10 cellular contexts compared by ENCODE assay signal in the genomic region with DNA sequence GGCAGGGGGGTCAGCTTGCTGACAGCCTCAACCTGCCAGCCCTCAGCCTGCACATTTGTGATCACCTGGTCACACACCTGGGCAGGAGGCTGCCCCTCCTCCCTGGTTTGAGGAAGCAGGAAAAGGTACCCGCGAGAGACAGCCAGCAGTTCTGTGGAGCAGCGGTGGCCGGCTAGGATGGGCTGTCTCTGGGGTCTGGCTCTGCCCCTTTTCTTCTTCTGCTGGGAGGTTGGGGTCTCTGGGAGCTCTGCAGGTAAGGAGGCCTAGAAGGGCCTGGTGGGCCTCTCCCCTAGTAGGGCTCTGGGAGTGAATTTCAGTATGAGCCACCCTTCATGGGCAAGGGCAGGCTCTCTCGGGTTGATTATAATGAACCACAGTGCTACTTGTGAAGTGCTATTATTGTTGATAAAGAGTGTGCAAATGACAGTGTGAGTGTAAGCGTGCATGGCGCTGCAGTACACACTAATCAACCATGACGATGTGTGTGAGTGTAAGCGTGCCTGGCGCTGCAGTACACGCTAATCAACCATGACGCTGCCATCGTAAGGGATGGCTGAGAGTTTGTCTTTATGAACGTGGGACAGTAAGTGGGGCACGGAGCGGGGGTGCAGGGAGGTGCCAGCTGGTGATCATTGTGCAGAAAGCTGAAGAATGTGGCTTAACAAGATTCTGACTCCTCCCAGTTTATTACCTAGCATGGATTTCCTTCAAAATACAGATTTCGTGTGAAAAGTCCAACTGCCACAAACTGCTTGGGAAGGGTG. TPM values are rescaled to one million over a fixed set of nuclear protein-coding genes. Genes with fewer than 3 reads are reported as not detected.
DNase-seq lines count a peak whose midpoint lies in the region; ATAC-seq, FAIRE-seq and TF ChIP-seq lines count a peak whose summit lies in the region.
"Not testable (repeated sequence)": the region's sequence is repeated elsewhere in the genome, so short reads cannot be mapped to it uniquely, and the experiment has no call there.
"Had no signal": no experiment of that assay in that cellular context is flagged by ENCODE, and none has a peak within 500 bp of the region (broad histone marks: within the 10 kb centered on the region; RNA-seq: fewer than 3 reads in every experiment).

A gene with protein sequence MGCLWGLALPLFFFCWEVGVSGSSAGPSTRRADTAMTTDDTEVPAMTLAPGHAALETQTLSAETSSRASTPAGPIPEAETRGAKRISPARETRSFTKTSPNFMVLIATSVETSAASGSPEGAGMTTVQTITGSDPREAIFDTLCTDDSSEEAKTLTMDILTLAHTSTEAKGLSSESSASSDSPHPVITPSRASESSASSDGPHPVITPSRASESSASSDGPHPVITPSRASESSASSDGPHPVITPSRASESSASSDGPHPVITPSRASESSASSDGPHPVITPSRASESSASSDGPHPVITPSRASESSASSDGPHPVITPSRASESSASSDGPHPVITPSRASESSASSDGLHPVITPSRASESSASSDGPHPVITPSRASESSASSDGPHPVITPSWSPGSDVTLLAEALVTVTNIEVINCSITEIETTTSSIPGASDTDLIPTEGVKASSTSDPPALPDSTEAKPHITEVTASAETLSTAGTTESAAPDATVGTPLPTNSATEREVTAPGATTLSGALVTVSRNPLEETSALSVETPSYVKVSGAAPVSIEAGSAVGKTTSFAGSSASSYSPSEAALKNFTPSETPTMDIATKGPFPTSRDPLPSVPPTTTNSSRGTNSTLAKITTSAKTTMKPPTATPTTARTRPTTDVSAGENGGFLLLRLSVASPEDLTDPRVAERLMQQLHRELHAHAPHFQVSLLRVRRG (plus strand): TSS at position 148 of the 764 bp plus-strand sequence. CDS start 30 bp downstream, at position 178.

- H2AK5ac ChIP-seq in H9 (ENCODE audit: insufficient read length, low read length) = not testable (repeated sequence)

- H3K56ac ChIP-seq in H9 (ENCODE audit: insufficient read length, low read depth, low read length) = not testable (repeated sequence)

- H2BK15ac ChIP-seq in H9 (ENCODE audit: low read depth, low read length) = not testable (repeated sequence)

- H3K27ac Mint-ChIP-seq in H9; activated CD8-positive, alpha-beta memory T cell treated with anti-CD3 and anti-CD28 coated beads, Interleukin-2, amount 10 ng/mL, durations not matched to agents 7 days and 5 days: not testable (repeated sequence)
- peak within 1 kb of the TSS; percentile 39 for H3K27ac Mint-ChIP-seq in progenitor cell of endocrine pancreas

- not testable (repeated sequence) for H3K27me3 ChIP-seq in H9 (ENCODE audit: insufficient read depth, low read length); lung (ENCODE audit: control insufficient read depth, insufficient read depth); thymus (ENCODE audit: control insufficient read depth, insufficient read depth)
- H3K27me3 ChIP-seq in bronchial epithelial cell (ENCODE audit: control insufficient read depth, insufficient read depth, low read length) = peaks cover 12% of the 10 kb centered on the region

- H3K9me3 ChIP-seq in H9 (ENCODE audit: control insufficient read depth, low read depth, low read length); lung (ENCODE audit: control insufficient read depth in 2 of 2, insufficient read depth in 1 of 2, low read length in 1 of 2); thymus (ENCODE audit: control insufficient read depth): not testable (repeated sequence)

- not testable (repeated sequence) for DNase-seq in H9; activated CD8-positive, alpha-beta memory T cell treated with anti-CD3 and anti-CD28 coated beads, Interleukin-2, amount 10 ng/mL, durations not matched to agents 7 days and 5 days; bronchial epithelial cell (ENCODE audit: low read depth); lung (ENCODE audit: low spot score); progenitor cell of endocrine pancreas (ENCODE audit: low spot score, unreplicated experiment)
- DNase-seq in cardiac septum (ENCODE audit: low spot score) = peak; percentile 76

- not testable (repeated sequence) for H3K14ac ChIP-seq in H9 (ENCODE audit: insufficient read depth, low read length)

- not testable (repeated sequence) for H3K4me2 ChIP-seq in H9 (ENCODE audit: insufficient read depth, insufficient read length, low read length)

- peak within 1 kb of the TSS; percentile 34 for H3K18ac ChIP-seq in H9 (ENCODE audit: insufficient read length, low read depth, low read length)

- H4K20me1 ChIP-seq in H9 (ENCODE audit: control insufficient read depth, insufficient read depth, insufficient read length) = not testable (repeated sequence)

- no CpG with 5 or more reads among the region's 17 CpGs for WGBS in H9 (ENCODE audit: extremely low coverage, insufficient read length, low lambda C conversion rate)
- 56 to 60% methylated on average over 11 to 13 of the region's 17 CpGs for WGBS in lung, 2 donors
- WGBS in thymus = 81% methylated on average over 13 of the region's 17 CpGs

- H3K79me2 ChIP-seq in H9 (ENCODE audit: insufficient read depth, low read length) = not testable (repeated sequence)

- not testable (repeated sequence) for H2AFZ ChIP-seq in H9 (ENCODE audit: low read length)

- not testable (repeated sequence) for H2BK20ac ChIP-seq in H9 (ENCODE audit: low read depth, low read length, poor library complexity, severe bottlenecking)

- H3K4me3 ChIP-seq in bronchial epithelial cell (ENCODE audit: low read depth, low read length) = peak within 1 kb of the TSS; percentile 10
- H3K4me3 ChIP-seq in lung; thymus (ENCODE audit: low read length): not testable (repeated sequence)

- not testable (repeated sequence) for H3K36me3 Mint-ChIP-seq in H9 (ENCODE audit: insufficient read depth in 1 of 3, low read depth in 3 of 3); activated CD8-positive, alpha-beta memory T cell treated with anti-CD3 and anti-CD28 coated beads, Interleukin-2, amount 10 ng/mL, durations not matched to agents 7 days and 5 days; progenitor cell of endocrine pancreas (ENCODE audit: insufficient read depth)

- FAIRE-seq in bronchial epithelial cell (lab: Jason Lieb, UNC) = peak; percentile 73

- not testable (repeated sequence) for H4K5ac ChIP-seq in H9 (ENCODE audit: insufficient read length, low read depth, low read length)

- H3K9me3 Mint-ChIP-seq in H9; activated CD8-positive, alpha-beta memory T cell treated with anti-CD3 and anti-CD28 coated beads, Interleukin-2, amount 10 ng/mL, durations not matched to agents 7 days and 5 days (ENCODE audit: low read depth); progenitor cell of endocrine pancreas (ENCODE audit: low read depth): not testable (repeated sequence)

- H2BK12ac ChIP-seq in H9 (ENCODE audit: insufficient read length, low read depth, low read length) = not testable (repeated sequence)

- H2BK5ac ChIP-seq in H9 (ENCODE audit: insufficient read length, low read length) = not testable (repeated sequence)

- H3T11ph ChIP-seq in H9 (ENCODE audit: low read length) = not testable (repeated sequence)

- H3K27me3 Mint-ChIP-seq in H9 (ENCODE audit: low read depth) (peaks cover 21% of the 10 kb centered on the region), progenitor cell of endocrine pancreas (peaks cover 13% of the 10 kb centered on the region)
- peaks cover 19% of the 10 kb centered on the region for H3K27me3 Mint-ChIP-seq in activated CD8-positive, alpha-beta memory T cell treated with anti-CD3 and anti-CD28 coated beads, Interleukin-2, amount 10 ng/mL, durations not matched to agents 7 days and 5 days

- H4K91ac ChIP-seq in H9 (ENCODE audit: insufficient read length, low read depth, low read length) = not testable (repeated sequence)

- TF ChIP-seq CTCF in H9 (conservative IDR thresholded peaks at IDR 0.05); bronchial epithelial cell (IDR thresholded peaks at IDR 0.05; ENCODE audit: insufficient read depth, low read length, severe bottlenecking); lung (IDR thresholded peaks at IDR 0.05; ENCODE audit: control extremely low read depth, extremely low read depth); progenitor cell of endocrine pancreas (IDR thresholded peaks at IDR 0.05; ENCODE audit: unreplicated experiment): not testable (repeated sequence)

- H2BK120ac ChIP-seq in H9 (ENCODE audit: low read depth, low read length, poor library complexity, severe bottlenecking) = not testable (repeated sequence)

- not testable (repeated sequence) for H3K23me2 ChIP-seq in H9 (ENCODE audit: insufficient read length, low read depth, low read length, poor library complexity, severe bottlenecking)

- peak; percentile 25 for ATAC-seq in activated CD8-positive, alpha-beta memory T cell treated with anti-CD3 and anti-CD28 coated beads, Interleukin-2, amount 10 ng/mL, durations not matched to agents 7 days and 5 days
- ATAC-seq in lung (ENCODE audit: insufficient read depth, low FRiP score) = peak; percentile 44

- H3K4me3 Mint-ChIP-seq in H9; activated CD8-positive, alpha-beta memory T cell treated with anti-CD3 and anti-CD28 coated beads, Interleukin-2, amount 10 ng/mL, durations not matched to agents 7 days and 5 days; progenitor cell of endocrine pancreas (ENCODE audit: low read depth): not testable (repeated sequence)

- H3K79me1 ChIP-seq in H9 (ENCODE audit: insufficient read depth, low read depth, low read length, poor library complexity, severe bottlenecking) = not testable (repeated sequence)

- CTCF ChIA-PET in activated CD8-positive, alpha-beta memory T cell treated with anti-CD3 and anti-CD28 coated beads, Interleukin-2, amount 10 ng/mL, durations not matched to agents 7 days and 5 days (lab: Charles Lee) = interaction anchor here (0.6 to 1.7 kb wide), 4 partner anchors 130 to 319 kb away, joined by 3 to 7 read pairs (median 3); no protein-coding TSS in a partner anchor

- not testable (repeated sequence) for H3K4ac ChIP-seq in H9 (ENCODE audit: low read depth, low read length)

- H3K23ac ChIP-seq in H9 (ENCODE audit: insufficient read length, low read depth, low read length) = not testable (repeated sequence)

- H3K9ac ChIP-seq in H9 (ENCODE audit: extremely low read depth, insufficient read length, low read length) = not testable (repeated sequence)

- H3K27ac ChIP-seq in H9 (ENCODE audit: insufficient read length, low read depth, low read length); lung (ENCODE audit: low read depth in 1 of 2, low read length in 1 of 2): not testable (repeated sequence)
- H3K27ac ChIP-seq in thymus (ENCODE audit: low read depth) = peak within 1 kb of the TSS; percentile 5

- H3K36me3 ChIP-seq in bronchial epithelial cell (ENCODE audit: control insufficient read depth, insufficient read depth, low read length); lung (ENCODE audit: control insufficient read depth in 2 of 2, insufficient read depth in 2 of 2, low read length in 2 of 2); thymus (ENCODE audit: control insufficient read depth, insufficient read depth): not testable (repeated sequence)

- not testable (repeated sequence) for H4K8ac ChIP-seq in H9 (replicated peaks; ENCODE audit: insufficient read length, low read depth, low read length)

- intact Hi-C loops in cardiac septum (cut with DNase I) = loop anchor here (2.0 kb wide), 1 partner anchor 104 kb away; no protein-coding TSS in a partner anchor

- not testable (repeated sequence) for H3K4me1 ChIP-seq in H9 (ENCODE audit: insufficient read depth, low read length); lung (ENCODE audit: control insufficient read depth in 2 of 2, insufficient read depth in 2 of 2, low read length in 2 of 2); thymus (ENCODE audit: control insufficient read depth, insufficient read depth, low read length)

- peaks cover 34 to 36% of the 10 kb centered on the region in 2 experiments for H3K4me1 Mint-ChIP-seq in H9
- H3K4me1 Mint-ChIP-seq in activated CD8-positive, alpha-beta memory T cell treated with anti-CD3 and anti-CD28 coated beads, Interleukin-2, amount 10 ng/mL, durations not matched to agents 7 days and 5 days = not testable (repeated sequence)
- peaks cover 30% of the 10 kb centered on the region for H3K4me1 Mint-ChIP-seq in progenitor cell of endocrine pancreas (ENCODE audit: low read depth)

RNA-seq across cellular contexts. Expression of the gene that starts here (rescaled TPM):
- total RNA-seq in H9 (2021) (0.33 TPM in 1 of 2 replicates, not detected in the other), bronchial epithelial cell (1.6 and 6.8 TPM in 2 replicates), cardiac septum (6.5 TPM), lung (10 to 100 TPM; 15.7 to 20.7 TPM), progenitor cell of endocrine pancreas (4.5 and 5.0 TPM in 2 replicates)
- 1 to 10 TPM in 1 of 2 experiments, under 1 TPM in 1; 0.85 to 1.9 TPM for total RNA-seq in activated CD8-positive, alpha-beta memory T cell treated with anti-CD3 and anti-CD28 coated beads, Interleukin-2, amount 10 ng/mL, durations not matched to agents 7 days and 5 days
- polyA plus RNA-seq in lung (10 to 100 TPM; 11.0 to 23.9 TPM), thymus (5.7 TPM)
- total RNA-seq: LHCN-M2, RPMI7951 had no signal
- polyA plus RNA-seq: endothelial cell of umbilical vein had no signal
